ENCODE assay signal across 1 cellular context in the genomic region with DNA sequence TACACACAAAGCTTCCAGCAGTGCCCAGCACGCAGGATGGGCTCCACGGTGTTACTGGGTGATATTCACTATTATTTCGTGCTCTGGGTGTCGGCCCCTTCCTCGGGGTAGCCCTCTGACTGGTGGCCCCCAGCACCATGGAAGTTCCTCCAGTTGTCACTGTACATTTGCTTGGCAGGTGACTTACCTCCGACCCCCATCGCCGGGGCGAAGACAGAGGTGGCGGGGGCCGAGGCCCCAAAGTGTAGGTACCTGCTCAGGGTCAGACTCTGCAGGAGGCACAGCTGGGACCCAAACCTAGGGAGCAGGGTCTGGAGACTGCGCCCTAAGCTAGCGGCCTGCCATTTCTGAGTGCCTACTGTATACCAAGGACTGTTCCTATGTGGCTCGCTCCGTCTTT.
TF ChIP-seq lines count a peak whose summit lies in the region.

No MANE protein-coding gene starts in this region.

TF ChIP-seq in IMR-90, 13 proteins besides CTCF, POLR2A, EP300 and RAD21 (continued from another document):
- no peak for TF ChIP-seq FOS (IDR thresholded peaks at IDR 0.05; ENCODE audit: low read depth, low read length)
TF ChIP-seq in IMR-90: peak in this region for 0.
